In genomic region chr17:35079547-35079946, GRCh38 we compare ENCODE assay signal across 2 cellular contexts.
TF ChIP-seq lines count a peak whose summit lies in the region.

No MANE protein-coding gene starts in this region.

TF ChIP-seq in HCT116, 20 proteins besides CTCF, POLR2A, EP300 and RAD21:
- TF ChIP-seq ZNF274 (IDR thresholded peaks at IDR 0.05; ENCODE audit: low read depth, low read length): no peak
- TF ChIP-seq EGR1 (IDR thresholded peaks at IDR 0.05; ENCODE audit: low read depth): no peak
- no peak for TF ChIP-seq EZH2 (IDR thresholded peaks at IDR 0.05)
- TF ChIP-seq ATF3 (IDR thresholded peaks at IDR 0.05): no peak
- no peak for TF ChIP-seq CEBPB (IDR thresholded peaks at IDR 0.05; ENCODE audit: low read depth)
- TF ChIP-seq MAX (IDR thresholded peaks at IDR 0.05): no peak
- TF ChIP-seq SIN3A (IDR thresholded peaks at IDR 0.05; ENCODE audit: low read depth): no peak
- TF ChIP-seq, protein P1, sequence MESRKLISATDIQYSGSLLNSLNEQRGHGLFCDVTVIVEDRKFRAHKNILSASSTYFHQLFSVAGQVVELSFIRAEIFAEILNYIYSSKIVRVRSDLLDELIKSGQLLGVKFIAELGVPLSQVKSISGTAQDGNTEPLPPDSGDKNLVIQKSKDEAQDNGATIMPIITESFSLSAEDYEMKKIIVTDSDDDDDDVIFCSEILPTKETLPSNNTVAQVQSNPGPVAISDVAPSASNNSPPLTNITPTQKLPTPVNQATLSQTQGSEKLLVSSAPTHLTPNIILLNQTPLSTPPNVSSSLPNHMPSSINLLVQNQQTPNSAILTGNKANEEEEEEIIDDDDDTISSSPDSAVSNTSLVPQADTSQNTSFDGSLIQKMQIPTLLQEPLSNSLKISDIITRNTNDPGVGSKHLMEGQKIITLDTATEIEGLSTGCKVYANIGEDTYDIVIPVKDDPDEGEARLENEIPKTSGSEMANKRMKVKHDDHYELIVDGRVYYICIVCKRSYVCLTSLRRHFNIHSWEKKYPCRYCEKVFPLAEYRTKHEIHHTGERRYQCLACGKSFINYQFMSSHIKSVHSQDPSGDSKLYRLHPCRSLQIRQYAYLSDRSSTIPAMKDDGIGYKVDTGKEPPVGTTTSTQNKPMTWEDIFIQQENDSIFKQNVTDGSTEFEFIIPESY (IDR thresholded peaks at IDR 0.05; ENCODE audit: extremely low read depth, insufficient replicate concordance, low read length): no peak
- no peak for TF ChIP-seq TCF7L2 (IDR thresholded peaks at IDR 0.05; ENCODE audit: borderline replicate concordance, extremely low read depth, insufficient read depth, insufficient read length)
- no peak for TF ChIP-seq JUND (IDR thresholded peaks at IDR 0.05)
- no peak for TF ChIP-seq YY1 (IDR thresholded peaks at IDR 0.05; ENCODE audit: extremely low read depth, insufficient replicate concordance, low read depth, low read length)
- TF ChIP-seq POLR2AphosphoS5 (IDR thresholded peaks at IDR 0.05; ENCODE audit: low read depth, low read length): no peak
- no peak for TF ChIP-seq CBX3 (IDR thresholded peaks at IDR 0.05; ENCODE audit: low read depth)
- TF ChIP-seq ZFX (IDR thresholded peaks at IDR 0.05): no peak
- TF ChIP-seq SRF (IDR thresholded peaks at IDR 0.05; ENCODE audit: low read depth): no peak
- TF ChIP-seq ELF1 (IDR thresholded peaks at IDR 0.05; ENCODE audit: borderline replicate concordance, low read depth): no peak
- TF ChIP-seq FOSL1 (IDR thresholded peaks at IDR 0.05; ENCODE audit: low read depth): no peak
- no peak for TF ChIP-seq EZH2phosphoT487 (IDR thresholded peaks at IDR 0.05; ENCODE audit: borderline replicate concordance)

TF ChIP-seq in SK-N-SH treated with all-trans-retinoic acid at 6 μM for 48 hours, 23 proteins besides CTCF, POLR2A, EP300 and RAD21:
- no peak for TF ChIP-seq SNAI2 (CRISPR knock-in tag; IDR thresholded peaks at IDR 0.05)
- no peak for TF ChIP-seq TCF4 (CRISPR knock-in tag; IDR thresholded peaks at IDR 0.05; ENCODE audit: borderline replicate concordance)
- no peak for TF ChIP-seq GLIS3 (CRISPR knock-in tag; IDR thresholded peaks at IDR 0.05)
- TF ChIP-seq PPARA (CRISPR knock-in tag; IDR thresholded peaks at IDR 0.05; ENCODE audit: borderline replicate concordance): no peak
- no peak for TF ChIP-seq ZNF8 (CRISPR knock-in tag; IDR thresholded peaks at IDR 0.05)
- TF ChIP-seq CREB5 (CRISPR knock-in tag; IDR thresholded peaks at IDR 0.05; ENCODE audit: low read depth): no peak
- no peak for TF ChIP-seq ZFP30 (CRISPR knock-in tag; IDR thresholded peaks at IDR 0.05)
- TF ChIP-seq CSDC2 (CRISPR knock-in tag; IDR thresholded peaks at IDR 0.05): no peak
- TF ChIP-seq OSR1 (CRISPR knock-in tag; IDR thresholded peaks at IDR 0.05): no peak
- TF ChIP-seq ISL1 (CRISPR knock-in tag; IDR thresholded peaks at IDR 0.05): no peak
- no peak for TF ChIP-seq RARB (CRISPR knock-in tag; IDR thresholded peaks at IDR 0.05)
- TF ChIP-seq BACH2 (CRISPR knock-in tag; IDR thresholded peaks at IDR 0.05; ENCODE audit: borderline replicate concordance): no peak
- TF ChIP-seq ZNF565 (CRISPR knock-in tag; conservative IDR thresholded peaks at IDR 0.05; ENCODE audit: low read depth): no peak
- TF ChIP-seq ZC3H10 (CRISPR knock-in tag; IDR thresholded peaks at IDR 0.05): no peak
- TF ChIP-seq, protein P2, sequence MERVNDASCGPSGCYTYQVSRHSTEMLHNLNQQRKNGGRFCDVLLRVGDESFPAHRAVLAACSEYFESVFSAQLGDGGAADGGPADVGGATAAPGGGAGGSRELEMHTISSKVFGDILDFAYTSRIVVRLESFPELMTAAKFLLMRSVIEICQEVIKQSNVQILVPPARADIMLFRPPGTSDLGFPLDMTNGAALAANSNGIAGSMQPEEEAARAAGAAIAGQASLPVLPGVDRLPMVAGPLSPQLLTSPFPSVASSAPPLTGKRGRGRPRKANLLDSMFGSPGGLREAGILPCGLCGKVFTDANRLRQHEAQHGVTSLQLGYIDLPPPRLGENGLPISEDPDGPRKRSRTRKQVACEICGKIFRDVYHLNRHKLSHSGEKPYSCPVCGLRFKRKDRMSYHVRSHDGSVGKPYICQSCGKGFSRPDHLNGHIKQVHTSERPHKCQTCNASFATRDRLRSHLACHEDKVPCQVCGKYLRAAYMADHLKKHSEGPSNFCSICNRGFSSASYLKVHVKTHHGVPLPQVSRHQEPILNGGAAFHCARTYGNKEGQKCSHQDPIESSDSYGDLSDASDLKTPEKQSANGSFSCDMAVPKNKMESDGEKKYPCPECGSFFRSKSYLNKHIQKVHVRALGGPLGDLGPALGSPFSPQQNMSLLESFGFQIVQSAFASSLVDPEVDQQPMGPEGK (CRISPR knock-in tag; IDR thresholded peaks at IDR 0.05; ENCODE audit: borderline replicate concordance): no peak
